Comparison of ENCODE assay signal across 19 cellular contexts in the genomic region with DNA sequence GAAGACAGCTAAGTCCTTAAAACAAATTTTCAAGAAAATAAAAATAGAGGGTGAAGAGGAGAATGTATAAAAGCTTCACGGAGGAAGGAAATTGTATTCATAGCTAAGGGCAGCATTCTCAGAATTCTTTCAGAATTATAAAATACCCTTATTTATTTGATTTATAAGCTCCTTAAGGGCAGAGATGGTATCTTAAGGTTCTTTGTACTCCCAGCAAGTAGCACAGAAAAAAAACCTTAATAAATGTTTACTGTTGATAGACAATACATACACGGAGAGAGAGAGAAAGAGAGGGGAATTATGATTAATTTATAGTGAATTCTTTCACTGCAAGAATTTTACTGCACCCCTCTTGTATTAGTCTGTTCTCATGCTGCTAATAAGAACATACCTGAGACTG.
A peak's percentile ranks its signal among the peaks of the same experiment; 100 is the strongest.
DNase-seq lines count a peak whose midpoint lies in the region; ATAC-seq and TF ChIP-seq lines count a peak whose summit lies in the region.
"Had no signal": no experiment of that assay in that cellular context is flagged by ENCODE, and none has a peak within 500 bp of the region (broad histone marks: within the 10 kb centered on the region; RNA-seq: fewer than 3 reads in every experiment).

No MANE protein-coding gene starts in this region.

- H3K4me3 ChIP-seq in SJSA1 = no peak overlapping the region
- H3K4me3 ChIP-seq: BLaER1 treated with 17β-estradiol and CSF1 and Interleukin-3, amounts not matched to agents 10 nM and 100 nM; MG63 had no signal

- peak overlapping the region; percentile 51 for H3K4me3 Mint-ChIP-seq in HFFc6
- no peak overlapping the region for H3K4me3 Mint-ChIP-seq in activated T-cell treated with anti-CD3 and anti-CD28 coated beads, Interleukin-2, amount 50 U/mL, for 4 hours

- peaks cover 10% of the 10 kb centered on the region for H3K9me3 Mint-ChIP-seq in HFFc6
- H3K9me3 Mint-ChIP-seq in activated T-cell treated with anti-CD3 and anti-CD28 coated beads, Interleukin-2, amount 50 U/mL, for 4 hours = no peaks in the 10 kb centered on the region

- no peaks in the 10 kb centered on the region for H3K36me3 ChIP-seq in SJSA1
- H3K36me3 ChIP-seq: MG63 had no signal

- H3K4me1 Mint-ChIP-seq in HFFc6 (ENCODE audit: low read depth) = peaks cover 37% of the 10 kb centered on the region
- peaks cover 6% of the 10 kb centered on the region for H3K4me1 Mint-ChIP-seq in activated T-cell treated with anti-CD3 and anti-CD28 coated beads, Interleukin-2, amount 50 U/mL, for 4 hours (ENCODE audit: low read depth)

- H3K9me3 ChIP-seq in SJSA1 (replicated peaks) = no peaks in the 10 kb centered on the region
- H3K9me3 ChIP-seq: MG63 had no signal

- TF ChIP-seq CTCF in HFFc6 (IDR thresholded peaks at IDR 0.05) = no peak

- H3K36me3 Mint-ChIP-seq in HFFc6 (ENCODE audit: low read depth) = peaks cover 17% of the 10 kb centered on the region
- H3K36me3 Mint-ChIP-seq in activated T-cell treated with anti-CD3 and anti-CD28 coated beads, Interleukin-2, amount 50 U/mL, for 4 hours (ENCODE audit: insufficient read depth) = no peaks in the 10 kb centered on the region
- H3K36me3 Mint-ChIP-seq: CD8-positive, alpha-beta memory T cell had no signal

- peak overlapping the region; percentile 91 for H3K27ac Mint-ChIP-seq in HFFc6
- H3K27ac Mint-ChIP-seq: CD8-positive, alpha-beta memory T cell had no signal

- DNase-seq in HFFc6 (peak; percentile 50), SJSA1 (ENCODE audit: low read depth in 1 of 2, low spot score in 2 of 2) (peak in 1 of 2 experiments; percentile 40), iris pigment epithelial cell (ENCODE audit: low read depth) (peak; percentile 63), mesenteric fat pad (ENCODE audit: low spot score) (no peak), HUDEP-2 (lab: John Stamatoyannopoulos, UW; ENCODE audit: unreplicated experiment in 76 of 76) (no peak)
- no peak for DNase-seq in activated T-cell treated with anti-CD3 and anti-CD28 coated beads, Interleukin-2, amount 50 U/mL, for 4 hours
- DNase-seq: CD8-positive, alpha-beta memory T cell; DMS79 treated with DMSO at 0.1 percent for 48 hours; GF-D8; MG63; NCI-H1092 treated with DMSO at 0.1 percent for 48 hours; NCI-H1694 treated with DMSO at 0.1 percent for 48 hours; NCI-H2107; NCI-H2227 treated with DMSO at 0.1 percent for 48 hours; NCI-H526; NK-92 treated with Interleukin-12 subunit alpha and Interleukin-12 subunit beta, amount 100 ng/mL, for 24 hours had no signal

- no peaks in the 10 kb centered on the region; the same call in 1 of the 2 replicates for H3K27me3 Mint-ChIP-seq in HFFc6 (ENCODE audit: insufficient read depth)
- H3K27me3 Mint-ChIP-seq in activated T-cell treated with anti-CD3 and anti-CD28 coated beads, Interleukin-2, amount 50 U/mL, for 4 hours (ENCODE audit: low read depth) = no peaks in the 10 kb centered on the region

- H3K27me3 ChIP-seq in SJSA1 (replicated peaks) = no peaks in the 10 kb centered on the region
- H3K27me3 ChIP-seq: BLaER1 treated with 17β-estradiol and CSF1 and Interleukin-3, amounts not matched to agents 10 nM and 100 nM; MG63 had no signal

- H3K27ac ChIP-seq in SJSA1 = peak overlapping the region; percentile 60
- H3K27ac ChIP-seq: RWPE1 had no signal

- peaks cover 16% of the 10 kb centered on the region for H3K4me1 ChIP-seq in SJSA1 (replicated peaks)

- ATAC-seq in GM18498 (IDR thresholded peaks at IDR 0.05; ENCODE audit: unreplicated experiment) = no peak
- ATAC-seq in activated T-cell treated with anti-CD3 and anti-CD28 coated beads, Interleukin-2, amount 50 U/mL, for 4 hours = no peak

Comparison
In these comparisons a context has a peak if more than half of its experiments do, and no peak if none do; other contexts are left out.
1. DNase-seq: peak in HFFc6 (single experiment) and iris pigment epithelial cell (single experiment); none in mesenteric fat pad (single experiment), HUDEP-2 (0 of 76) and activated T-cell treated with anti-CD3 and anti-CD28 coated beads, Interleukin-2, amount 50 U/mL, for 4 hours (single experiment).